ENCODE assay signal across 8 cellular contexts in genomic region chr2:23384551-23385349, GRCh38. TPM values are rescaled to one million over a fixed set of nuclear protein-coding genes. Genes with fewer than 3 reads are reported as not detected.
A peak's percentile ranks its signal among the peaks of the same experiment; 100 is the strongest.
DNase-seq lines count a peak whose midpoint lies in the region; ATAC-seq and TF ChIP-seq lines count a peak whose summit lies in the region.

Gene KLHL29, plus strand, starts transcription at chr2:23385179. Its CDS starts 177,018 bp downstream, at chr2:23562197.

- peak within 1 kb of the TSS; percentile 55 to 87 (median 84) for H3K27ac ChIP-seq in esophagus squamous epithelium

- 43 to 46% methylated on average over 3 to 6 of the region's 92 CpGs for WGBS in esophagus squamous epithelium, 2 donors

- peaks cover 19 to 52% (median 19%) of the 10 kb centered on the region in 3 donors for H3K4me1 ChIP-seq in esophagus squamous epithelium

- DNase-seq in AG09309 (ENCODE audit: low read depth) = no peak
- peak; percentile 79 for DNase-seq in NCI-H69 (lab: John Stamatoyannopoulos, UW)
- DNase-seq in activated T-cell treated with anti-CD3 and anti-CD28 coated beads, Interleukin-2, amount 50 U/mL, for 4 hours = peak; percentile 74
- DNase-seq in esophagus squamous epithelium (lab: John Stamatoyannopoulos, UW) = no peak
- peak; percentile 46 for DNase-seq in naive B cell
- peak; percentile 54 to 73 (median 70) for DNase-seq in stimulated activated naive CD4-positive, alpha-beta T cell (lab: John Stamatoyannopoulos, UW)

- TF ChIP-seq CTCF in AG09309 (IDR thresholded peaks at IDR 0.05; ENCODE audit: control insufficient read depth, insufficient read depth, low read depth, low read length, missing control alignments) (no peak), esophagus squamous epithelium (IDR thresholded peaks at IDR 0.05) (no peak)

- H3K4me3 Mint-ChIP-seq in activated T-cell treated with anti-CD3 and anti-CD28 coated beads, Interleukin-2, amount 50 U/mL, for 4 hours = peak within 1 kb of the TSS; percentile 76
- peak within 1 kb of the TSS; percentile 79 to 94 (median 84) for H3K4me3 Mint-ChIP-seq in naive B cell

- no peaks in the 10 kb centered on the region for H3K36me3 ChIP-seq in esophagus squamous epithelium

- peaks cover 0 to 55% (median 0%) of the 10 kb centered on the region in 4 donors for H3K27me3 ChIP-seq in esophagus squamous epithelium

- intact Hi-C loops in esophagus squamous epithelium (cut with DNase I) = no loop called here

- H3K27me3 Mint-ChIP-seq in activated T-cell treated with anti-CD3 and anti-CD28 coated beads, Interleukin-2, amount 50 U/mL, for 4 hours (ENCODE audit: low read depth) = peaks cover 54% of the 10 kb centered on the region
- H3K27me3 Mint-ChIP-seq in naive B cell = peaks cover 51 to 68% (median 65%) of the 10 kb centered on the region in 3 donors

- H3K9me3 Mint-ChIP-seq in activated T-cell treated with anti-CD3 and anti-CD28 coated beads, Interleukin-2, amount 50 U/mL, for 4 hours = no peaks in the 10 kb centered on the region
- peaks cover 0 to 5% (median 0%) of the 10 kb centered on the region in 7 donors for H3K9me3 Mint-ChIP-seq in naive B cell

- TF ChIP-seq POLR2A in esophagus squamous epithelium (IDR thresholded peaks at IDR 0.05) = peak in 1 of 4 donors; percentile 62

- H3K4me3 ChIP-seq in AG09309 (ENCODE audit: control insufficient read depth, low read depth, low read length) (peak within 1 kb of the TSS; percentile 59), esophagus squamous epithelium (peak within 1 kb of the TSS; percentile 63 to 80 (median 75))

- H3K36me3 Mint-ChIP-seq in activated T-cell treated with anti-CD3 and anti-CD28 coated beads, Interleukin-2, amount 50 U/mL, for 4 hours (ENCODE audit: insufficient read depth) = no peaks in the 10 kb centered on the region
- peaks cover 0 to 8% of the 10 kb centered on the region in 2 donors for H3K36me3 Mint-ChIP-seq in naive B cell

- H3K9me3 ChIP-seq in esophagus squamous epithelium = no peaks in the 10 kb centered on the region

- ATAC-seq in GM18873 (IDR thresholded peaks at IDR 0.05; ENCODE audit: low FRiP score, unreplicated experiment) (peak; percentile 58), HG03095 (IDR thresholded peaks at IDR 0.05; ENCODE audit: unreplicated experiment) (peak; percentile 53), naive B cell (ENCODE audit: low read depth in 2 of 2) (peak; percentile 79 to 80)
- ATAC-seq in activated T-cell treated with anti-CD3 and anti-CD28 coated beads, Interleukin-2, amount 50 U/mL, for 4 hours = peak; percentile 75 to 77

- peak within 1 kb of the TSS; percentile 13 to 92 (median 50) for H3K27ac Mint-ChIP-seq in naive B cell

- H3K4me1 Mint-ChIP-seq in activated T-cell treated with anti-CD3 and anti-CD28 coated beads, Interleukin-2, amount 50 U/mL, for 4 hours (ENCODE audit: low read depth) = peaks cover 27% of the 10 kb centered on the region
- peaks cover 23 to 37% (median 26%) of the 10 kb centered on the region in 3 donors for H3K4me1 Mint-ChIP-seq in naive B cell

RNA-seq across cellular contexts. Expression of gene KLHL29, which starts in this region (rescaled TPM):
- 1 to 10 TPM in 2 of 3 donors, under 1 TPM in 1; 0.82 to 1.5 (median 1.1) TPM for total RNA-seq in activated T-cell treated with anti-CD3 and anti-CD28 coated beads, Interleukin-2, amount 50 U/mL, for 4 hours
- 10 to 100 TPM in 1 of 4 donors, 1 to 10 TPM in 3; 3.4 to 11.8 (median 5.9) TPM for total RNA-seq in esophagus squamous epithelium
- polyA plus RNA-seq in naive B cell (ENCODE audit: low read depth in 6 of 6) = under 1 TPM in 4 of 6 donors, not detected in 2; 0.08 to 0.50 (median 0.28) TPM

Comparison
In these comparisons a context has a peak if more than half of its experiments do, and no peak if none do; other contexts are left out.
1. Peak in DNase-seq and ATAC-seq in naive B cell; RNA of the gene not detected or under 1 TPM.
2. DNase-seq: peak in NCI-H69 (single experiment), activated T-cell treated with anti-CD3 and anti-CD28 coated beads, Interleukin-2, amount 50 U/mL, for 4 hours (single experiment) and stimulated activated naive CD4-positive, alpha-beta T cell (6 of 6); none in AG09309 (single experiment) and esophagus squamous epithelium (single experiment).
3. Peak in every context shown above with its lines, with median percentiles within 50 percentile points of each other: ATAC-seq.